ENCODE assay signal across 1 cellular context in genomic region chr6:68235192-68235812, GRCh38.
TF ChIP-seq lines count a peak whose summit lies in the region.

No MANE protein-coding gene starts in this region.

TF ChIP-seq in H1, 55 proteins besides CTCF, POLR2A, EP300 and RAD21 (continued from another document):
- no peak for TF ChIP-seq CHD7 (IDR thresholded peaks at IDR 0.05; ENCODE audit: insufficient replicate concordance, low read length)
- TF ChIP-seq ASH2L (IDR thresholded peaks at IDR 0.05; ENCODE audit: low read length): no peak
- TF ChIP-seq TAF7 (optimal IDR thresholded peaks at IDR 0.05; ENCODE audit: borderline replicate concordance, low read depth, low read length): no peak
- TF ChIP-seq PHF8 (conservative IDR thresholded peaks at IDR 0.05; ENCODE audit: low read depth, low read length): no peak
- no peak for TF ChIP-seq CHD2 (IDR thresholded peaks at IDR 0.05; ENCODE audit: low read length)
- TF ChIP-seq BACH1 (IDR thresholded peaks at IDR 0.05; ENCODE audit: low read length): no peak
- no peak for TF ChIP-seq NANOG (IDR thresholded peaks at IDR 0.05; ENCODE audit: insufficient read depth, low read depth, low read length, poor library complexity, severe bottlenecking)
- no peak for TF ChIP-seq USF2 (IDR thresholded peaks at IDR 0.05; ENCODE audit: low read length)
- TF ChIP-seq GTF2F1 (IDR thresholded peaks at IDR 0.05; ENCODE audit: borderline replicate concordance, low read depth, low read length): no peak
- TF ChIP-seq KDM5A (IDR thresholded peaks at IDR 0.05; ENCODE audit: low read length): no peak
- TF ChIP-seq CTBP2 (IDR thresholded peaks at IDR 0.05; ENCODE audit: borderline replicate concordance, insufficient read depth, insufficient read length, low read length): no peak
- TF ChIP-seq HDAC6 (IDR thresholded peaks at IDR 0.05; ENCODE audit: low read depth, low read length): no peak
- TF ChIP-seq POLR2AphosphoS5 (IDR thresholded peaks at IDR 0.05; ENCODE audit: low read depth, low read length): no peak
- TF ChIP-seq TBP (IDR thresholded peaks at IDR 0.05; ENCODE audit: low read depth, low read length): no peak
- no peak for TF ChIP-seq FOSL1 (IDR thresholded peaks at IDR 0.05; ENCODE audit: insufficient read depth, low read depth, low read length)
